Comparison of ENCODE assay signal across 10 cellular contexts in the genomic region with DNA sequence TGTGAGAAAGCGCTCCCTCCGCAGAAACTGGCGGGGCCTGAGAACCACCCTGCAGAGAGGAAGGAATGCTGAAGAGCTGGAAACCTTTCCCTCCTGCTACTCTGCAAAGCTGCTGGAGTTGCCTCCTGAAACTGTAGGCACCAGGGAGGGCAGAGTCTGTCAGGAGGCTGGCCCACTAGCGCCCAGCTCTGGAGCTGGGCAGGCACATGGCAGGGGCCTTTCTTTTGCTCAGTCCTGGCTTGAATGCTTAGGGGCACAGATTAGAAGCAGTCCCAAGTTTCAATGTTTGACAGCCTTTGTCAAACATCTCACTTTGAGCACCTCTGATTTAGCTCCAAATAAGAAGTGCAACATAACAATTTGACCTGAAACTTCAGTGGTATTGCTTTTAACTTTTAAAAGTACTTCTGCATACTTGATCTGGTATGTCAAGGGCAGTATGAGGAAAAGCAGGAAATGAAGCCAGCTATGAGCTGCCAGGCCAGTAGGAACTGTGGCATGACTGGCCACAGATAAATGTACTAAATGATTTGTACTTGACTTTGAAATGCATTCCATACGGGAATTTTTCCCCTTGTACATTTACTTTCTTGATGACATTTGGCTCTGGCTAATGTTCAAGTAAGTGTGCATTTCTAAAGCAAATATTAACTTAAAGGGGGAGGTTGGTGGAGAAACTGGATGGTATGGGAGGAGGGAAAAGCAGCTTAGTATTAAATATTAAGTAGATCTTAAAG. TPM values are rescaled to one million over a fixed set of nuclear protein-coding genes. Genes with fewer than 3 reads are reported as not detected.
DNase-seq lines count a peak whose midpoint lies in the region; ATAC-seq and TF ChIP-seq lines count a peak whose summit lies in the region.
"Had no signal": no experiment of that assay in that cellular context is flagged by ENCODE, and none has a peak within 500 bp of the region (broad histone marks: within the 10 kb centered on the region; RNA-seq: fewer than 3 reads in every experiment).

No MANE protein-coding gene starts in this region.

- peak; percentile 62 to 84 (median 76) for ATAC-seq in heart right ventricle
- no peak for ATAC-seq in GM18520 (IDR thresholded peaks at IDR 0.05; ENCODE audit: unreplicated experiment)

- peak overlapping the region; percentile 60 for H3K9ac ChIP-seq in skeletal muscle satellite cell (ENCODE audit: low read depth, low read length)

- no peaks in the 10 kb centered on the region for H3K36me3 ChIP-seq in heart right ventricle
- H3K36me3 ChIP-seq in skeletal muscle satellite cell (ENCODE audit: insufficient read depth, low read length), result no peaks in the 10 kb centered on the region
- H3K36me3 ChIP-seq: neutrophil had no signal

- TF ChIP-seq CTCF in VCaP (conservative IDR thresholded peaks at IDR 0.05) (no peak), heart right ventricle (IDR thresholded peaks at IDR 0.05) (no peak)

- no peak overlapping the region for H3K4me2 ChIP-seq in skeletal muscle satellite cell (ENCODE audit: low read length)

- H3K27ac ChIP-seq in VCaP (peak overlapping the region; percentile 100), heart right ventricle (peak overlapping the region; percentile 70 to 96 (median 90))
- H3K27ac ChIP-seq: neutrophil had no signal

- H3K4me3 ChIP-seq in heart right ventricle, result no peak overlapping the region
- H3K4me3 ChIP-seq in skeletal muscle satellite cell (ENCODE audit: low read length), result no peak overlapping the region

- intact Hi-C loops in heart right ventricle (cut with DNase I), result no loop called here

- 13 to 24% methylated on average over 5 of the region's 5 CpGs for WGBS in heart right ventricle, 2 donors

- DNase-seq in HCEC 1CT (peak; percentile 61), heart right ventricle (peak in 1 of 2 donors; percentile 20), NCI-H446 treated with DMSO at 0.1 percent for 48 hours (lab: John Stamatoyannopoulos, UW) (no peak), NCI-H2029 (lab: John Stamatoyannopoulos, UW) (no peak), NCI-H526 treated with DMSO at 0.1 percent for 48 hours (lab: John Stamatoyannopoulos, UW) (no peak)
- DNase-seq: central memory CD4-positive, alpha-beta T cell had no signal

- peaks cover 2 to 62% (median 33%) of the 10 kb centered on the region in 9 donors for H3K4me1 ChIP-seq in heart right ventricle
- peaks cover 50% of the 10 kb centered on the region for H3K4me1 ChIP-seq in skeletal muscle satellite cell (ENCODE audit: control insufficient read depth, insufficient read depth, low read length)

- H3K9me3 ChIP-seq in heart right ventricle, result no peaks in the 10 kb centered on the region
- H3K9me3 ChIP-seq in skeletal muscle satellite cell (replicated peaks; ENCODE audit: low read length), result no peaks in the 10 kb centered on the region
- H3K9me3 ChIP-seq: neutrophil had no signal

- H3K27me3 ChIP-seq in heart right ventricle (peaks cover 0 to 8% (median 4%) of the 10 kb centered on the region in 7 donors), skeletal muscle satellite cell (ENCODE audit: control insufficient read depth, insufficient read depth, low read length) (no peaks in the 10 kb centered on the region)

RNA-seq across cellular contexts. Expression of gene C1orf116, which starts 7.2 kb away (rescaled TPM):
- 1 to 10 TPM in 1 of 10 donors, under 1 TPM in 9; 0.36 to 1.5 (median 0.65) TPM for total RNA-seq in heart right ventricle
- polyA plus RNA-seq in heart right ventricle, result under 1 TPM; 0.07 to 0.16 TPM
- not detected in 2 replicates for total RNA-seq in skeletal muscle satellite cell (2012; rRNA removed)

RNA-seq across cellular contexts. Expression of gene YOD1, which starts 25.7 kb away (rescaled TPM):
- total RNA-seq in heart right ventricle, result 1 to 10 TPM; 4.1 to 9.1 (median 5.9) TPM
- polyA plus RNA-seq in heart right ventricle, result 1 to 10 TPM; 2.6 to 3.7 TPM
- 4.6 and 4.8 TPM in 2 replicates for total RNA-seq in skeletal muscle satellite cell (2012; rRNA removed)

RNA-seq across cellular contexts. Expression of gene PFKFB2, which starts 27.8 kb away (rescaled TPM):
- total RNA-seq in heart right ventricle, result 100 to 1,000 TPM in 5 of 10 donors, 10 to 100 TPM in 5; 45.3 to 161 (median 89.5) TPM
- 10 to 100 TPM in 1 of 2 donors, 1 to 10 TPM in 1; 5.2 to 41.4 TPM for polyA plus RNA-seq in heart right ventricle
- 2.2 and 3.8 TPM in 2 replicates for total RNA-seq in skeletal muscle satellite cell (2012; rRNA removed)

RNA-seq across cellular contexts. Expression of gene FCAMR, which starts 55.1 kb away (rescaled TPM):
- total RNA-seq in heart right ventricle, result not detected
- polyA plus RNA-seq in heart right ventricle, result not detected
- total RNA-seq in skeletal muscle satellite cell (2012; rRNA removed), result not detected in 2 replicates
